19 cellular contexts compared by ENCODE assay signal in genomic region chr12:130819681-130820080, GRCh38. TPM values are rescaled to one million over a fixed set of nuclear protein-coding genes. Genes with fewer than 3 reads are reported as not detected.
A peak's percentile ranks its signal among the peaks of the same experiment; 100 is the strongest.
DNase-seq lines count a peak whose midpoint lies in the region; ATAC-seq and TF ChIP-seq lines count a peak whose summit lies in the region.
"Had no signal": no experiment of that assay in that cellular context is flagged by ENCODE, and none has a peak within 500 bp of the region (broad histone marks: within the 10 kb centered on the region; RNA-seq: fewer than 3 reads in every experiment).

No MANE protein-coding gene starts in this region.

- no peaks in the 10 kb centered on the region for H3K27me3 ChIP-seq in CD4-positive, alpha-beta T cell (ENCODE audit: control insufficient read depth, insufficient read depth, low read length)
- H3K27me3 ChIP-seq: right lobe of liver, upper lobe of right lung had no signal

- no peaks in the 10 kb centered on the region for H3K9me3 ChIP-seq in CD4-positive, alpha-beta T cell (ENCODE audit: control insufficient read depth, low read length)
- H3K9me3 ChIP-seq: left ventricle myocardium inferior, mucosa of descending colon, right lobe of liver, upper lobe of right lung had no signal

- H3K27ac ChIP-seq in CD4-positive, alpha-beta T cell (ENCODE audit: low read depth, low read length) = no peak overlapping the region
- H3K27ac ChIP-seq in VCaP = peak overlapping the region; percentile 88
- H3K27ac ChIP-seq: KMS-11, right lobe of liver, upper lobe of right lung had no signal

- no peak for TF ChIP-seq CTCF in CD4-positive, alpha-beta T cell (IDR thresholded peaks at IDR 0.05)
- TF ChIP-seq CTCF in VCaP (conservative IDR thresholded peaks at IDR 0.05) (no peak), mesothelial cell of epicardium (IDR thresholded peaks at IDR 0.05; ENCODE audit: unreplicated experiment) (no peak)

- ATAC-seq in CD4-positive, alpha-beta T cell (ENCODE audit: poor library complexity) = no peak

- H3K9me3 Mint-ChIP-seq in T-helper 2 cell treated with Interferon-gamma antibody and Interleukin-4, amounts not matched to agents 5 μg/mL and 100 μg/mL, for 36 hours = no peaks in the 10 kb centered on the region
- no peaks in the 10 kb centered on the region for H3K9me3 Mint-ChIP-seq in CD4-positive, alpha-beta T cell
- no peaks in the 10 kb centered on the region for H3K9me3 Mint-ChIP-seq in mesothelial cell of epicardium
- H3K9me3 Mint-ChIP-seq: brain; T-helper 1 cell treated with Interleukin-12 subunit alpha and Interleukin-12 subunit beta and Interleukin-4 antibody, amounts not matched to agents 30 μg/mL and 1 μg/mL, for 36 hours had no signal

- peaks cover 25% of the 10 kb centered on the region for H3K36me3 Mint-ChIP-seq in T-helper 2 cell treated with Interferon-gamma antibody and Interleukin-4, amounts not matched to agents 5 μg/mL and 100 μg/mL, for 36 hours (ENCODE audit: low read depth)
- H3K36me3 Mint-ChIP-seq in CD4-positive, alpha-beta T cell (ENCODE audit: low read depth) = peaks cover 33% of the 10 kb centered on the region
- H3K36me3 Mint-ChIP-seq in mesothelial cell of epicardium = peaks cover 9% of the 10 kb centered on the region

- no peak for DNase-seq in T-helper 2 cell treated with Interferon-gamma antibody and Interleukin-4, amounts not matched to agents 5 μg/mL and 100 μg/mL, for 36 hours (ENCODE audit: low spot score)
- DNase-seq in T-helper 2 cell = no peak
- DNase-seq in CD4-positive, alpha-beta T cell = no peak
- no peak for DNase-seq in mesothelial cell of epicardium (ENCODE audit: low spot score in 2 of 2, unreplicated experiment in 2 of 2)
- DNase-seq in SHP77 (lab: John Stamatoyannopoulos, UW) = no peak
- DNase-seq in NCI-H146 treated with DMSO at 0.1 percent for 48 hours (lab: John Stamatoyannopoulos, UW; ENCODE audit: unreplicated experiment) = no peak
- no peak for DNase-seq in D341Med (ENCODE audit: low spot score)
- DNase-seq: NCI-H1417 treated with DMSO at 0.1 percent for 48 hours, NCI-H2081 treated with DMSO at 0.1 percent for 48 hours, NCI-H345 had no signal

- H3K27me3 Mint-ChIP-seq in T-helper 2 cell treated with Interferon-gamma antibody and Interleukin-4, amounts not matched to agents 5 μg/mL and 100 μg/mL, for 36 hours (ENCODE audit: low read depth) = no peaks in the 10 kb centered on the region
- H3K27me3 Mint-ChIP-seq in CD4-positive, alpha-beta T cell = no peaks in the 10 kb centered on the region
- H3K27me3 Mint-ChIP-seq in mesothelial cell of epicardium (ENCODE audit: low read depth) = no peaks in the 10 kb centered on the region
- H3K27me3 Mint-ChIP-seq: brain, progenitor cell of endocrine pancreas had no signal

- peak overlapping the region; percentile 43 for H3K4me3 Mint-ChIP-seq in T-helper 2 cell treated with Interferon-gamma antibody and Interleukin-4, amounts not matched to agents 5 μg/mL and 100 μg/mL, for 36 hours
- peak overlapping the region; percentile 51 for H3K4me3 Mint-ChIP-seq in CD4-positive, alpha-beta T cell
- peak overlapping the region; percentile 17 for H3K4me3 Mint-ChIP-seq in mesothelial cell of epicardium
- H3K4me3 Mint-ChIP-seq: brain; T-helper 1 cell treated with Interleukin-12 subunit alpha and Interleukin-12 subunit beta and Interleukin-4 antibody, amounts not matched to agents 30 μg/mL and 1 μg/mL, for 36 hours had no signal

- no peak overlapping the region for H3K27ac Mint-ChIP-seq in T-helper 2 cell treated with Interferon-gamma antibody and Interleukin-4, amounts not matched to agents 5 μg/mL and 100 μg/mL, for 36 hours
- peak overlapping the region; percentile 85 for H3K27ac Mint-ChIP-seq in CD4-positive, alpha-beta T cell
- peak overlapping the region; percentile 25 for H3K27ac Mint-ChIP-seq in mesothelial cell of epicardium
- H3K27ac Mint-ChIP-seq: progenitor cell of endocrine pancreas; T-helper 1 cell treated with Interleukin-12 subunit alpha and Interleukin-12 subunit beta and Interleukin-4 antibody, amounts not matched to agents 30 μg/mL and 1 μg/mL, for 36 hours had no signal

- POLR2A ChIA-PET in CD4-positive, alpha-beta T cell (lab: Charles Lee) = no interaction called here

- intact Hi-C loops in CD4-positive, alpha-beta T cell (cut with DNase I, micrococcal nuclease) = loop anchor here (1.0 to 10.0 kb wide), 3 partner anchors 17 to 895 kb away; partner anchors contain the start of gene SFSWAP (in 1 of the 2)

- peaks cover 6% of the 10 kb centered on the region for H3K4me1 Mint-ChIP-seq in T-helper 2 cell treated with Interferon-gamma antibody and Interleukin-4, amounts not matched to agents 5 μg/mL and 100 μg/mL, for 36 hours (ENCODE audit: low read depth)
- peaks cover 23% of the 10 kb centered on the region for H3K4me1 Mint-ChIP-seq in CD4-positive, alpha-beta T cell (ENCODE audit: low read depth)
- peaks cover 26% of the 10 kb centered on the region for H3K4me1 Mint-ChIP-seq in mesothelial cell of epicardium

- CTCF ChIA-PET in CD4-positive, alpha-beta T cell (lab: Charles Lee) = no interaction called here

RNA-seq across cellular contexts. Expression of gene STX2, which starts 19.4 kb away (rescaled TPM):
- total RNA-seq in CD4-positive, alpha-beta T cell = 10 to 100 TPM; 13.4 to 14.1 TPM
- total RNA-seq in mesothelial cell of epicardium = 14.0 to 17.3 TPM (median 16.7 TPM) in 3 replicates

RNA-seq across cellular contexts. Expression of gene RAN, which starts 52.2 kb away (rescaled TPM):
- 100 to 1,000 TPM; 278 to 302 TPM for total RNA-seq in CD4-positive, alpha-beta T cell
- 629 to 674 TPM (median 633 TPM) in 3 replicates for total RNA-seq in mesothelial cell of epicardium
